Comparison of ENCODE assay signal across 8 cellular contexts in genomic region chr1:160284782-160285344, GRCh38. TPM values are rescaled to one million over a fixed set of nuclear protein-coding genes. Genes with fewer than 3 reads are reported as not detected.
A peak's percentile ranks its signal among the peaks of the same experiment; 100 is the strongest.
DNase-seq lines count a peak whose midpoint lies in the region; ATAC-seq and TF ChIP-seq lines count a peak whose summit lies in the region.

A gene with protein sequence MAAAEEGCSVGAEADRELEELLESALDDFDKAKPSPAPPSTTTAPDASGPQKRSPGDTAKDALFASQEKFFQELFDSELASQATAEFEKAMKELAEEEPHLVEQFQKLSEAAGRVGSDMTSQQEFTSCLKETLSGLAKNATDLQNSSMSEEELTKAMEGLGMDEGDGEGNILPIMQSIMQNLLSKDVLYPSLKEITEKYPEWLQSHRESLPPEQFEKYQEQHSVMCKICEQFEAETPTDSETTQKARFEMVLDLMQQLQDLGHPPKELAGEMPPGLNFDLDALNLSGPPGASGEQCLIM (minus strand): TSS chr1:160285133. CDS start chr1:160285124, 9 bp downstream.

- ATAC-seq in RWPE2 (ENCODE audit: low read depth), result peak; percentile 95
- peak; percentile 99 to 100 for ATAC-seq in naive thymus-derived CD8-positive, alpha-beta T cell

- peak within 1 kb of the TSS; percentile 7 for H2AFZ ChIP-seq in fibroblast of lung (ENCODE audit: low read length)

- H3K27me3 Mint-ChIP-seq in activated T-helper 2 cell treated with anti-CD3 and anti-CD28 coated beads, Interferon-gamma antibody, Interleukin-2, Interleukin-4, amounts not matched to agents 10 μg/mL and 5 μg/mL and 100 μg/mL, durations not matched to agents 14 hours and 24 hours and 36 hours (ENCODE audit: low read depth), result no peaks in the 10 kb centered on the region
- H3K27me3 Mint-ChIP-seq in naive thymus-derived CD8-positive, alpha-beta T cell, result peaks cover 0 to 1% (median 0%) of the 10 kb centered on the region in 5 donors

- H3K36me3 ChIP-seq in RWPE2 (ENCODE audit: low read depth), result peaks cover 44% of the 10 kb centered on the region
- H3K36me3 ChIP-seq in fibroblast of lung (ENCODE audit: control insufficient read depth, insufficient read depth, low read length), result peaks cover 11% of the 10 kb centered on the region

- H3K4me3 Mint-ChIP-seq in activated T-helper 2 cell treated with anti-CD3 and anti-CD28 coated beads, Interferon-gamma antibody, Interleukin-2, Interleukin-4, amounts not matched to agents 10 μg/mL and 5 μg/mL and 100 μg/mL, durations not matched to agents 14 hours and 24 hours and 36 hours (ENCODE audit: low read depth), result peak within 1 kb of the TSS; percentile 99
- H3K4me3 Mint-ChIP-seq in naive thymus-derived CD8-positive, alpha-beta T cell, result peak within 1 kb of the TSS; percentile 92 to 100 (median 98)

- POLR2A ChIA-PET in naive thymus-derived CD8-positive, alpha-beta T cell (lab: Charles Lee), result interaction anchor here (0.6 to 3.8 kb wide), 11 partner anchors 13 to 361 kb away, joined by 3 to 47 read pairs (median 3); partner anchors contain the start of genes COPA, DCAF8, IGSF8 and NCSTN

- peak within 1 kb of the TSS; percentile 87 for H3K4me2 ChIP-seq in fibroblast of lung (ENCODE audit: extremely low read depth, insufficient read depth, low read length)

- intact Hi-C loops in activated T-helper 2 cell treated with anti-CD3 and anti-CD28 coated beads, Interferon-gamma antibody, Interleukin-2, Interleukin-4, amounts not matched to agents 10 μg/mL and 5 μg/mL and 100 μg/mL, durations not matched to agents 14 hours and 24 hours and 36 hours (cut with micrococcal nuclease), result loop anchor here (1.0 to 2.0 kb wide), 2 partner anchors 22 to 58 kb away; partner anchors contain the start of genes COPA and NCSTN

- TF ChIP-seq CTCF in RWPE2 (IDR thresholded peaks at IDR 0.05; ENCODE audit: poor library complexity, severe bottlenecking), result no peak
- no peak for TF ChIP-seq CTCF in fibroblast of lung (conservative IDR thresholded peaks at IDR 0.05 in 1 of 2, IDR thresholded peaks at IDR 0.05 in 1 of 2; ENCODE audit: low read depth in 1 of 2, low read length in 2 of 2)

- peak within 1 kb of the TSS; percentile 89 for H3K9ac ChIP-seq in fibroblast of lung (ENCODE audit: insufficient read depth, low read length)

- H3K27ac Mint-ChIP-seq in activated T-helper 2 cell treated with anti-CD3 and anti-CD28 coated beads, Interferon-gamma antibody, Interleukin-2, Interleukin-4, amounts not matched to agents 10 μg/mL and 5 μg/mL and 100 μg/mL, durations not matched to agents 14 hours and 24 hours and 36 hours, result peak within 1 kb of the TSS; percentile 97
- peak within 1 kb of the TSS; percentile 91 to 98 (median 95) for H3K27ac Mint-ChIP-seq in naive thymus-derived CD8-positive, alpha-beta T cell

- peak; percentile 93 for DNase-seq in EH (ENCODE audit: low read depth)
- DNase-seq in H4 (ENCODE audit: low spot score), result peak; percentile 89
- DNase-seq in LoVo (ENCODE audit: low spot score), result peak; percentile 94
- peak; percentile 91 for DNase-seq in RWPE2 (ENCODE audit: low spot score)
- peak; percentile 92 for DNase-seq in activated T-helper 2 cell treated with anti-CD3 and anti-CD28 coated beads, Interferon-gamma antibody, Interleukin-2, Interleukin-4, amounts not matched to agents 10 μg/mL and 5 μg/mL and 100 μg/mL, durations not matched to agents 14 hours and 24 hours and 36 hours (ENCODE audit: low spot score)
- DNase-seq in fibroblast of lung (ENCODE audit: low read depth in 2 of 2), result peak; percentile 94
- peak; percentile 86 to 96 (median 92) for DNase-seq in naive thymus-derived CD8-positive, alpha-beta T cell
- DNase-seq in stimulated activated naive CD4-positive, alpha-beta T cell (lab: John Stamatoyannopoulos, UW), result peak; percentile 87 to 93 (median 88)

- H3K27ac ChIP-seq in RWPE2 (ENCODE audit: poor library complexity, severe bottlenecking), result peak within 1 kb of the TSS; percentile 41
- peak within 1 kb of the TSS; percentile 92 for H3K27ac ChIP-seq in fibroblast of lung (ENCODE audit: insufficient read depth, low read length)

- H3K4me1 Mint-ChIP-seq in activated T-helper 2 cell treated with anti-CD3 and anti-CD28 coated beads, Interferon-gamma antibody, Interleukin-2, Interleukin-4, amounts not matched to agents 10 μg/mL and 5 μg/mL and 100 μg/mL, durations not matched to agents 14 hours and 24 hours and 36 hours (ENCODE audit: low read depth), result peaks cover 19% of the 10 kb centered on the region
- H3K4me1 Mint-ChIP-seq in naive thymus-derived CD8-positive, alpha-beta T cell, result peaks cover 17 to 34% (median 29%) of the 10 kb centered on the region in 4 donors

- H3K36me3 Mint-ChIP-seq in activated T-helper 2 cell treated with anti-CD3 and anti-CD28 coated beads, Interferon-gamma antibody, Interleukin-2, Interleukin-4, amounts not matched to agents 10 μg/mL and 5 μg/mL and 100 μg/mL, durations not matched to agents 14 hours and 24 hours and 36 hours (ENCODE audit: low read depth), result peaks cover 52% of the 10 kb centered on the region
- H3K36me3 Mint-ChIP-seq in naive thymus-derived CD8-positive, alpha-beta T cell, result peaks cover 0 to 47% (median 13%) of the 10 kb centered on the region in 3 donors

- no peaks in the 10 kb centered on the region for H3K27me3 ChIP-seq in RWPE2 (ENCODE audit: insufficient read depth, poor library complexity, severe bottlenecking)
- H3K27me3 ChIP-seq in fibroblast of lung (ENCODE audit: control insufficient read depth, insufficient read depth, low read length), result no peaks in the 10 kb centered on the region

- H3K9me3 ChIP-seq in RWPE2 (ENCODE audit: severe bottlenecking) (no peaks in the 10 kb centered on the region), fibroblast of lung (ENCODE audit: control insufficient read depth, insufficient read depth, low read depth, low read length) (no peaks in the 10 kb centered on the region)

- H4K20me1 ChIP-seq in fibroblast of lung (ENCODE audit: control insufficient read depth, extremely low read depth, insufficient read depth, low read length), result no peaks in the 10 kb centered on the region

- H3K79me2 ChIP-seq in fibroblast of lung (ENCODE audit: control insufficient read depth, insufficient read depth, low read length), result peaks cover 17% of the 10 kb centered on the region

- peak within 1 kb of the TSS; percentile 79 for H3K4me3 ChIP-seq in RWPE2 (ENCODE audit: severe bottlenecking)
- peak within 1 kb of the TSS; percentile 81 to 97 (median 97) for H3K4me3 ChIP-seq in fibroblast of lung (replicated peaks in 1 of 4; ENCODE audit: control extremely low read depth in 1 of 4, insufficient read depth in 1 of 4, low read depth in 3 of 4, low read length in 4 of 4)

- no peaks in the 10 kb centered on the region for H3K4me1 ChIP-seq in RWPE2 (ENCODE audit: insufficient read depth, poor library complexity, severe bottlenecking)
- H3K4me1 ChIP-seq in fibroblast of lung (ENCODE audit: control insufficient read depth, extremely low read depth, insufficient read depth, low read length), result peaks cover 9% of the 10 kb centered on the region

- H3K9me3 Mint-ChIP-seq in activated T-helper 2 cell treated with anti-CD3 and anti-CD28 coated beads, Interferon-gamma antibody, Interleukin-2, Interleukin-4, amounts not matched to agents 10 μg/mL and 5 μg/mL and 100 μg/mL, durations not matched to agents 14 hours and 24 hours and 36 hours, result no peaks in the 10 kb centered on the region
- no peaks in the 10 kb centered on the region for H3K9me3 Mint-ChIP-seq in naive thymus-derived CD8-positive, alpha-beta T cell

RNA-seq across cellular contexts. Expression of the gene that starts here (rescaled TPM):
- 71.4 and 80.8 TPM in 2 replicates for total RNA-seq in H4 (2014; rRNA removed; shearing (Covaris generic))
- total RNA-seq in activated T-helper 2 cell treated with anti-CD3 and anti-CD28 coated beads, Interferon-gamma antibody, Interleukin-2, Interleukin-4, amounts not matched to agents 10 μg/mL and 5 μg/mL and 100 μg/mL, durations not matched to agents 14 hours and 24 hours and 36 hours, result 60.9 and 68.5 TPM in 2 replicates
- 43.7 and 72.8 TPM in 2 replicates for total RNA-seq in fibroblast of lung
- 77.4 and 78.4 TPM in 2 replicates for polyA plus RNA-seq in fibroblast of lung
- polyA plus RNA-seq in fibroblast of lung (2012), result 53.8 and 55.9 TPM in 2 replicates
- polyA minus RNA-seq in fibroblast of lung (ENCODE audit: low replicate concordance), result 27.6 and 34.6 TPM in 2 replicates
- total RNA-seq in naive thymus-derived CD8-positive, alpha-beta T cell, result 10 to 100 TPM; 67.6 to 72.1 TPM
- polyA plus RNA-seq in naive thymus-derived CD8-positive, alpha-beta T cell, result 10 to 100 TPM; 49.7 to 56.2 (median 53.1) TPM

Comparison
In these comparisons a context has a peak if more than half of its experiments do, and no peak if none do; other contexts are left out.
1. Peak in every context shown above with its lines: DNase-seq, ATAC-seq, H3K4me3 ChIP-seq and H3K27ac ChIP-seq.